In the genomic region with DNA sequence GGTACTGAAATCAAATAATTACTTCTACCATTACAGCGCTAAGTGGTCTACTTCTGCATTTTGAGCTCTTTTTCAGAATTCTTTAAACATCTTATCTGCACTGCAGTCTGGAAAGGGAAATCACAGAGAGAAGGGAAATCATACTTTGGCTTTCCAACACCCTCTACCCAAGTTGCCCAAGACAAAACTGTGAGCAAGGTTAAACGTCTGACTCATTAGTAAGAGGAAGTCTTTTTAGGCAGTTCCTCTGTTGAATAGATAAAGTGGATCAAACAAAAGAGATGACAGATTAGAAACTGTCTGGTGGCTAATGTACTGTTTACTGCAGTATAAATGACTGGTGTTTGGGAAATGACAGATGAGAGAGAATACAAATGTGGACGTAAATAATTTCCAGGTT, we compare ENCODE assay signal across 28 cellular contexts.
DNase-seq lines count a peak whose midpoint lies in the region; ATAC-seq and TF ChIP-seq lines count a peak whose summit lies in the region.
"Had no signal": no experiment of that assay in that cellular context is flagged by ENCODE, and none has a peak within 500 bp of the region (broad histone marks: within the 10 kb centered on the region; RNA-seq: fewer than 3 reads in every experiment).

No MANE protein-coding gene starts in this region.

- TF ChIP-seq CTCF in fibroblast of pulmonary artery (IDR thresholded peaks at IDR 0.05; ENCODE audit: low read length, missing control alignments), result no peak
- TF ChIP-seq CTCF in GM13977 (IDR thresholded peaks at IDR 0.05; ENCODE audit: extremely low read depth, insufficient read depth, missing control alignments), result no peak

- in situ Hi-C loops in GM13977 (cut with MboI; ENCODE audit: low pct_unique_long_range_greater_than_20kb, low sequenced_read_pairs, unreplicated experiment), result no loop called here

- no peak overlapping the region for H3K4me3 ChIP-seq in fibroblast of pulmonary artery (replicated peaks; ENCODE audit: low read depth, low read length)
- H3K4me3 ChIP-seq: BLaER1, colonic mucosa, K562 had no signal

- ATAC-seq in GM18868 (IDR thresholded peaks at IDR 0.05; ENCODE audit: unreplicated experiment), result peak; percentile 46
- ATAC-seq: activated naive CD4-positive, alpha-beta T cell treated with anti-CD3 and anti-CD28 coated beads, Interleukin-2, amount 50 U/mL, for 72 hours; activated T-helper 17 cell treated with anti-CD3 and anti-CD28 coated beads, Interleukin-2, amount 50 U/mL, for 72 hours; HCT116; K562; left ventricle myocardium superior; naive thymus-derived CD8-positive, alpha-beta T cell; stimulated activated memory B cell treated with anti-CD40 and anti-IgM and Interleukin-4, amounts not matched to agents 10 μg/mL and 1 μg/mL and 100 μg/mL, for 72 hours had no signal

- peak; percentile 46 for DNase-seq in MV-4-11 (lab: John Stamatoyannopoulos, UW)
- peak; percentile 70 for DNase-seq in SKM-1 treated with dmso at 0.1 percent for 144 hours (lab: John Stamatoyannopoulos, UW; ENCODE audit: unreplicated experiment)
- peak; percentile 24 for DNase-seq in fibroblast of pulmonary artery (ENCODE audit: low read depth)
- DNase-seq in NCI-H146 (lab: John Stamatoyannopoulos, UW), result no peak
- no peak for DNase-seq in glomerular visceral epithelial cell (ENCODE audit: extremely low spot score)
- no peak for DNase-seq in GM13977 (ENCODE audit: low spot score)
- DNase-seq in NCI-H748 treated with DMSO at 0.1 percent for 48 hours (lab: John Stamatoyannopoulos, UW), result no peak
- DNase-seq: activated CD4-positive, alpha-beta memory T cell treated with anti-CD3 and anti-CD28 coated beads, Interleukin-2, amount 10 ng/mL, durations not matched to agents 7 days and 5 days; activated CD4-positive, CD25-positive, alpha-beta regulatory T cell; anterior cingulate cortex; Caco-2; colonic mucosa; DND-41; left ventricle myocardium superior; naive thymus-derived CD8-positive, alpha-beta T cell; NCI-H187; NCI-H526; nucleus accumbens; stimulated activated CD4-positive, alpha-beta T cell treated with anti-CD3 and anti-CD28 coated beads, Interleukin-4, amount 100 ng/mL, for 4 hours; substantia nigra; T-helper 9 cell had no signal

Comparison
In these comparisons a context has a peak if more than half of its experiments do, and no peak if none do; other contexts are left out.
1. DNase-seq: peak in MV-4-11 (single experiment), SKM-1 treated with dmso at 0.1 percent for 144 hours (single experiment) and fibroblast of pulmonary artery (single experiment); none in NCI-H146 (single experiment), glomerular visceral epithelial cell (single experiment), GM13977 (single experiment) and NCI-H748 treated with DMSO at 0.1 percent for 48 hours (single experiment).